In genomic region chr2:159043710-159044109, GRCh38 we compare ENCODE assay signal across 13 cellular contexts.
"Had no signal": no experiment of that assay in that cellular context is flagged by ENCODE, and none has a peak within 500 bp of the region (broad histone marks: within the 10 kb centered on the region; RNA-seq: fewer than 3 reads in every experiment).

No MANE protein-coding gene starts in this region.

- ATAC-seq: effector memory CD8-positive, alpha-beta T cell; gastroesophageal sphincter; naive thymus-derived CD4-positive, alpha-beta T cell had no signal

- H3K36me3 ChIP-seq: neutrophil, tibial artery had no signal

- FAIRE-seq: colon had no signal

- H3K27ac ChIP-seq: esophagus muscularis mucosa, gastroesophageal sphincter, neutrophil had no signal

- H3K9me3 ChIP-seq: esophagus muscularis mucosa, neutrophil, tibial artery had no signal

- DNase-seq: cerebellar nuclear complex; effector memory CD8-positive, alpha-beta T cell; foreskin fibroblast; glutamatergic neuron; midbrain; naive thymus-derived CD4-positive, alpha-beta T cell; stimulated activated CD4-positive, alpha-beta T cell treated with anti-CD3 and anti-CD28 coated beads, Interleukin-12 subunit alpha, Interleukin-12 subunit beta, amount 100 ng/mL, for 4 hours; stimulated activated naive CD4-positive, alpha-beta T cell; tibial artery had no signal

- H3K4me3 ChIP-seq: esophagus muscularis mucosa, gastroesophageal sphincter, tibial artery had no signal

- H3K27me3 ChIP-seq: esophagus muscularis mucosa, gastroesophageal sphincter, neutrophil, tibial artery had no signal
